In genomic region chr4:108690738-108691137, GRCh38 we compare ENCODE assay signal across 27 cellular contexts.
"Had no signal": no experiment of that assay in that cellular context is flagged by ENCODE, and none has a peak within 500 bp of the region (broad histone marks: within the 10 kb centered on the region; RNA-seq: fewer than 3 reads in every experiment).

No MANE protein-coding gene starts in this region.

- H3K4me1 Mint-ChIP-seq: activated CD4-positive, alpha-beta memory T cell treated with anti-CD3 and anti-CD28 coated beads, Interleukin-2, amount 10 ng/mL, durations not matched to agents 7 days and 5 days; activated naive CD8-positive, alpha-beta T cell treated with anti-CD3 and anti-CD28 coated beads, Interleukin-2, amount 50 U/mL, for 24 hours; brain; mesothelial cell of epicardium; naive thymus-derived CD8-positive, alpha-beta T cell; neural progenitor cell had no signal

- H3K27ac ChIP-seq: dorsolateral prefrontal cortex, esophagus squamous epithelium, gastrocnemius medialis, lower lobe of right lung, neural progenitor cell, sigmoid colon, spleen, thoracic aorta, upper lobe of left lung, VCaP had no signal

- H3K4me2 ChIP-seq: neural progenitor cell had no signal

- DNase-seq: activated CD4-positive, alpha-beta memory T cell treated with anti-CD3 and anti-CD28 coated beads, Interleukin-2, amount 10 ng/mL, durations not matched to agents 7 days and 5 days; activated CD4-positive, alpha-beta T cell treated with anti-CD3 and anti-CD28 coated beads, Interleukin-2, amount 10 ng/mL, durations not matched to agents 24 days and 14 days; activated effector memory CD4-positive, alpha-beta T cell treated with Interleukin-2 at 50 U/mL for 16 hours; activated naive CD4-positive, alpha-beta T cell treated with anti-CD3 and anti-CD28 coated beads, Interleukin-2, amount 50 U/mL, for 16 hours; activated naive CD8-positive, alpha-beta T cell treated with anti-CD3 and anti-CD28 coated beads, Interleukin-2, amount 50 U/mL, for 24 hours; activated T-cell treated with anti-CD3 and anti-CD28 coated beads, Interleukin-2, amount 50 U/mL, for 72 hours; aorta; central memory CD4-positive, alpha-beta T cell; dorsolateral prefrontal cortex; effector memory CD8-positive, alpha-beta T cell; esophagus squamous epithelium; gastrocnemius medialis; head of caudate nucleus; left colon; lower lobe of right lung; naive thymus-derived CD8-positive, alpha-beta T cell; posterior cingulate gyrus; sigmoid colon; spleen; stimulated activated CD4-positive, alpha-beta T cell treated with anti-CD3 and anti-CD28 coated beads, Interleukin-4, amount 100 ng/mL, for 1 hour; stimulated activated naive CD4-positive, alpha-beta T cell treated with Interleukin-2 at 50 U/mL for 16 hours; upper lobe of left lung had no signal

- H3K4me1 ChIP-seq: esophagus squamous epithelium, gastrocnemius medialis, lower lobe of right lung, neural progenitor cell, sigmoid colon, spleen, upper lobe of left lung had no signal

- H3K4me3 ChIP-seq: dorsolateral prefrontal cortex, esophagus squamous epithelium, gastrocnemius medialis, lower lobe of right lung, neural progenitor cell, sigmoid colon, spleen, thoracic aorta, upper lobe of left lung had no signal

- H3K9me3 Mint-ChIP-seq: activated CD4-positive, alpha-beta memory T cell treated with anti-CD3 and anti-CD28 coated beads, Interleukin-2, amount 10 ng/mL, durations not matched to agents 7 days and 5 days; activated naive CD8-positive, alpha-beta T cell treated with anti-CD3 and anti-CD28 coated beads, Interleukin-2, amount 50 U/mL, for 24 hours; activated T-cell treated with anti-CD3 and anti-CD28 coated beads, Interleukin-2, amount 50 U/mL, for 72 hours; brain; effector memory CD8-positive, alpha-beta T cell; naive thymus-derived CD8-positive, alpha-beta T cell; neural progenitor cell had no signal

- H3K36me3 ChIP-seq: esophagus squamous epithelium, gastrocnemius medialis, lower lobe of right lung, neural progenitor cell, sigmoid colon, spleen, thoracic aorta, upper lobe of left lung had no signal

- H3K27me3 ChIP-seq: dorsolateral prefrontal cortex, esophagus squamous epithelium, gastrocnemius medialis, neural progenitor cell, sigmoid colon, spleen, upper lobe of left lung had no signal

- H3K27ac Mint-ChIP-seq: activated CD4-positive, alpha-beta memory T cell treated with anti-CD3 and anti-CD28 coated beads, Interleukin-2, amount 10 ng/mL, durations not matched to agents 7 days and 5 days; activated CD4-positive, alpha-beta T cell treated with anti-CD3 and anti-CD28 coated beads, Interleukin-2, amount 10 ng/mL, durations not matched to agents 24 days and 14 days; activated naive CD8-positive, alpha-beta T cell treated with anti-CD3 and anti-CD28 coated beads, Interleukin-2, amount 50 U/mL, for 24 hours; activated T-cell treated with anti-CD3 and anti-CD28 coated beads, Interleukin-2, amount 50 U/mL, for 72 hours; brain; effector memory CD8-positive, alpha-beta T cell; mesothelial cell of epicardium; naive thymus-derived CD8-positive, alpha-beta T cell; neural progenitor cell had no signal

- H3K9me3 ChIP-seq: esophagus squamous epithelium, gastrocnemius medialis, lower lobe of right lung, sigmoid colon, spleen, thoracic aorta, upper lobe of left lung had no signal

- H3K36me3 Mint-ChIP-seq: brain; mesothelial cell of epicardium; naive thymus-derived CD8-positive, alpha-beta T cell; neural progenitor cell had no signal

- H2AFZ ChIP-seq: neural progenitor cell had no signal

- H3K4me3 Mint-ChIP-seq: activated CD4-positive, alpha-beta memory T cell treated with anti-CD3 and anti-CD28 coated beads, Interleukin-2, amount 10 ng/mL, durations not matched to agents 7 days and 5 days; activated CD4-positive, alpha-beta T cell treated with anti-CD3 and anti-CD28 coated beads, Interleukin-2, amount 10 ng/mL, durations not matched to agents 24 days and 14 days; activated naive CD8-positive, alpha-beta T cell treated with anti-CD3 and anti-CD28 coated beads, Interleukin-2, amount 50 U/mL, for 24 hours; activated T-cell treated with anti-CD3 and anti-CD28 coated beads, Interleukin-2, amount 50 U/mL, for 72 hours; brain; effector memory CD8-positive, alpha-beta T cell; mesothelial cell of epicardium; naive thymus-derived CD8-positive, alpha-beta T cell; neural progenitor cell had no signal

- H3K27me3 Mint-ChIP-seq: activated CD4-positive, alpha-beta memory T cell treated with anti-CD3 and anti-CD28 coated beads, Interleukin-2, amount 10 ng/mL, durations not matched to agents 7 days and 5 days; activated naive CD8-positive, alpha-beta T cell treated with anti-CD3 and anti-CD28 coated beads, Interleukin-2, amount 50 U/mL, for 24 hours; brain had no signal

- H3K9ac ChIP-seq: neural progenitor cell had no signal
